10 cellular contexts compared by ENCODE assay signal in the genomic region with DNA sequence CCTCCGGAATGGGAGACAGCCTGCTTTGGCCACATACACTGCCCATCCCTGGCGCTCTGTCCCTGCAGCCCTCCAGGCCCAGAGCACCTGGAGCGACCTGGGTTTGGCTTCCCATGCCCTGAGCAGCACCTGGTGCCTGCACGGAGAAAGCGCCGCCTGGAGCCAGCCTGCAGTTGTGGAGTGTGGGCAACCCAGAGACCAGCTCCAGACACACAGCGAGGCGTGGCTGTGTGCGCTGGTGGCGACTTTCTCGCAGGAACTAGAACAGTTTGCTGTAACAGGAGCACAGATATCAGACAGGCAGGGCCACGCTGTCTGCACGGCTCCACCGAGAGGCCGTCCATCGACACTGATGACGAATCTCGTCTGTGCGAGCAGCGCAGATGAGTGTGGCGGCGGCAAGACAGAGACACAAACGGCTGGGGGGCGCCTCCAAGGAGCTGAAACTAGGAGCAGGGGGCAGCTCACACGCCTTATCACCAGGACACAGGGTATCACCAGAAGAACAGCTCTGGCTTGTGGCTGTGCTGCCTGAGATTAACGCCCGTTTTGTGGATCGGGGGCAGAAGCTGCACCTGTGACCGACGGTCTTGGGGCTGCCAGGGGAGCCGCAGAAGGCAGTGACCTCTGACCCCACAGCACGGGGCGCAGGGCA.
DNase-seq lines count a peak whose midpoint lies in the region; ATAC-seq and TF ChIP-seq lines count a peak whose summit lies in the region.
"Had no signal": no experiment of that assay in that cellular context is flagged by ENCODE, and none has a peak within 500 bp of the region (broad histone marks: within the 10 kb centered on the region; RNA-seq: fewer than 3 reads in every experiment).

No MANE protein-coding gene starts in this region.

- ATAC-seq in heart right ventricle (no peak), right cardiac atrium (no peak), upper lobe of right lung (no peak), HG03175 (IDR thresholded peaks at IDR 0.05; ENCODE audit: unreplicated experiment) (no peak), GM23338 (no peak)
- no peak for ATAC-seq in activated T-helper 17 cell treated with anti-CD3 and anti-CD28 coated beads, Interleukin-2, amount 50 U/mL, for 72 hours (replicated peaks)

- H3K36me3 ChIP-seq in heart right ventricle (no peaks in the 10 kb centered on the region), mucosa of rectum (ENCODE audit: control insufficient read depth in 2 of 2, insufficient read depth in 2 of 2, low read length in 2 of 2) (no peaks in the 10 kb centered on the region), upper lobe of right lung (no peaks in the 10 kb centered on the region), GM23338 (ENCODE audit: insufficient read depth) (no peaks in the 10 kb centered on the region)
- H3K36me3 ChIP-seq: MG63 had no signal

- H3K36me3 Mint-ChIP-seq in activated T-helper 17 cell treated with anti-CD3 and anti-CD28 coated beads, Interleukin-2, amount 50 U/mL, for 72 hours (ENCODE audit: low read depth): no peaks in the 10 kb centered on the region
- H3K36me3 Mint-ChIP-seq in GM23338 (ENCODE audit: low read depth): peaks cover 35% of the 10 kb centered on the region

- H2AFZ ChIP-seq in GM23338: no peak overlapping the region

- H3K27me3 ChIP-seq in heart right ventricle (peaks cover 5 to 42% (median 26%) of the 10 kb centered on the region in 7 donors), right cardiac atrium (ENCODE audit: control insufficient read depth, insufficient read depth) (no peaks in the 10 kb centered on the region), mucosa of rectum (ENCODE audit: control insufficient read depth in 2 of 2, insufficient read depth in 2 of 2, low read length in 2 of 2) (no peaks in the 10 kb centered on the region), upper lobe of right lung (peaks cover 8% of the 10 kb centered on the region), GM23338 (ENCODE audit: insufficient read depth) (no peaks in the 10 kb centered on the region)
- H3K27me3 ChIP-seq: MG63 had no signal

- no peaks in the 10 kb centered on the region for H4K20me1 ChIP-seq in GM23338 (replicated peaks; ENCODE audit: insufficient read depth)

- intact Hi-C loops in heart right ventricle (cut with DNase I): no loop called here
- intact Hi-C loops in right cardiac atrium (cut with DNase I): no loop called here
- intact Hi-C loops in upper lobe of right lung (cut with DNase I): no loop called here

- H3K4me1 Mint-ChIP-seq in activated T-helper 17 cell treated with anti-CD3 and anti-CD28 coated beads, Interleukin-2, amount 50 U/mL, for 72 hours: no peaks in the 10 kb centered on the region
- no peaks in the 10 kb centered on the region for H3K4me1 Mint-ChIP-seq in GM23338

- 67 to 73% methylated on average over 33 of the region's 33 CpGs for WGBS in heart right ventricle, 2 donors
- WGBS in right cardiac atrium: 68% methylated on average over 33 of the region's 33 CpGs

- H3K9me3 ChIP-seq in heart right ventricle (no peaks in the 10 kb centered on the region), right cardiac atrium (ENCODE audit: control insufficient read depth, low read length) (no peaks in the 10 kb centered on the region), mucosa of rectum (ENCODE audit: control insufficient read depth in 2 of 2, low read length in 2 of 2) (no peaks in the 10 kb centered on the region), upper lobe of right lung (no peaks in the 10 kb centered on the region)
- H3K9me3 ChIP-seq: MG63 had no signal

- H3K4me2 ChIP-seq in GM23338: no peak overlapping the region

- DNase-seq in heart right ventricle: no peak
- no peak for DNase-seq in right cardiac atrium
- DNase-seq in upper lobe of right lung: peak; percentile 48
- no peak for DNase-seq in epidermal melanocyte (ENCODE audit: insufficient read length, low spot score)
- DNase-seq in GM23338 (ENCODE audit: low spot score): no peak
- DNase-seq: MG63, NCI-H446 had no signal

- H3K27ac ChIP-seq in heart right ventricle (no peak overlapping the region), right cardiac atrium (ENCODE audit: low read length) (no peak overlapping the region), mucosa of rectum (ENCODE audit: low read depth in 2 of 2, low read length in 2 of 2) (no peak overlapping the region), upper lobe of right lung (no peak overlapping the region), GM23338 (ENCODE audit: low read depth) (no peak overlapping the region)

- no peaks in the 10 kb centered on the region for H3K27me3 Mint-ChIP-seq in activated T-helper 17 cell treated with anti-CD3 and anti-CD28 coated beads, Interleukin-2, amount 50 U/mL, for 72 hours
- H3K27me3 Mint-ChIP-seq in GM23338 (ENCODE audit: insufficient read depth, low read depth, poor library complexity): peaks cover 25% of the 10 kb centered on the region

- TF ChIP-seq CTCF in heart right ventricle (IDR thresholded peaks at IDR 0.05): no peak
- no peak for TF ChIP-seq CTCF in upper lobe of right lung (IDR thresholded peaks at IDR 0.05)
- TF ChIP-seq CTCF in GM23338 (conservative IDR thresholded peaks at IDR 0.05; ENCODE audit: low read depth in 2 of 2): no peak

- H3K4me3 ChIP-seq in heart right ventricle (peak overlapping the region in 9 of 10 donors; percentile 11 to 63 (median 50)), right cardiac atrium (ENCODE audit: low read length) (no peak overlapping the region), mucosa of rectum (ENCODE audit: low read length in 2 of 2) (peak overlapping the region; percentile 26 to 67), upper lobe of right lung (peak overlapping the region; percentile 52), GM23338 (no peak overlapping the region)
- H3K4me3 ChIP-seq: MG63 had no signal

- H3K79me2 ChIP-seq in GM23338 (replicated peaks; ENCODE audit: insufficient read depth): no peaks in the 10 kb centered on the region

- H3K4me3 Mint-ChIP-seq in activated T-helper 17 cell treated with anti-CD3 and anti-CD28 coated beads, Interleukin-2, amount 50 U/mL, for 72 hours: peak overlapping the region; percentile 85
- H3K4me3 Mint-ChIP-seq in GM23338: no peak overlapping the region

- no peaks in the 10 kb centered on the region for H3K9me3 Mint-ChIP-seq in activated T-helper 17 cell treated with anti-CD3 and anti-CD28 coated beads, Interleukin-2, amount 50 U/mL, for 72 hours
- peaks cover 89% of the 10 kb centered on the region for H3K9me3 Mint-ChIP-seq in GM23338

- peak overlapping the region; percentile 87 for H3K27ac Mint-ChIP-seq in activated T-helper 17 cell treated with anti-CD3 and anti-CD28 coated beads, Interleukin-2, amount 50 U/mL, for 72 hours
- no peak overlapping the region for H3K27ac Mint-ChIP-seq in GM23338

- H3K9ac ChIP-seq in mucosa of rectum (ENCODE audit: low read depth in 1 of 2, low read length in 2 of 2): no peak overlapping the region

- no peaks in the 10 kb centered on the region for H3K9me2 ChIP-seq in GM23338 (ENCODE audit: insufficient read depth)

- no peaks in the 10 kb centered on the region for H3F3A ChIP-seq in GM23338 (replicated peaks; ENCODE audit: low read depth)

- H3K4me1 ChIP-seq in heart right ventricle (peaks cover 0 to 28% (median 8%) of the 10 kb centered on the region in 9 donors), right cardiac atrium (ENCODE audit: control insufficient read depth, insufficient read depth, low read length) (no peaks in the 10 kb centered on the region), mucosa of rectum (ENCODE audit: control insufficient read depth in 2 of 2, insufficient read depth in 2 of 2, low read length in 2 of 2) (peaks cover 0 to 6% of the 10 kb centered on the region in 2 donors), upper lobe of right lung (peaks cover 8% of the 10 kb centered on the region), GM23338 (ENCODE audit: insufficient read depth) (no peaks in the 10 kb centered on the region)

TF ChIP-seq in GM23338, 12 proteins besides CTCF, POLR2A, EP300 and RAD21:
- TF ChIP-seq ZNF114 (CRISPR knock-in tag; IDR thresholded peaks at IDR 0.05) (no peak), EZH2phosphoT487 (IDR thresholded peaks at IDR 0.05; ENCODE audit: unreplicated experiment) (no peak), POLR2AphosphoS5 (IDR thresholded peaks at IDR 0.05; ENCODE audit: low read depth) (no peak)

Comparison
In these comparisons a context has a peak if more than half of its experiments do, and no peak if none do; other contexts are left out.
1. H3K4me3 ChIP-seq: peak in heart right ventricle (9 of 10), mucosa of rectum (2 of 2) and upper lobe of right lung (single experiment); none in right cardiac atrium (single experiment) and GM23338 (single experiment).